In genomic region chr1:227316941-227317540, GRCh38 we compare ENCODE assay signal across 8 cellular contexts. TPM values are rescaled to one million over a fixed set of nuclear protein-coding genes. Genes with fewer than 3 reads are reported as not detected.
DNase-seq lines count a peak whose midpoint lies in the region; ATAC-seq and TF ChIP-seq lines count a peak whose summit lies in the region.

No MANE protein-coding gene starts in this region.

- peak overlapping the region; percentile 71 for H3K4me2 ChIP-seq in parathyroid adenoma (ENCODE audit: low read length)

- peak overlapping the region; percentile 59 for H3K4me3 ChIP-seq in fibroblast of mammary gland (ENCODE audit: control insufficient read depth, low read depth, low read length)
- H3K4me3 ChIP-seq in parathyroid adenoma (ENCODE audit: low read depth, low read length) = peak overlapping the region; percentile 70

- H3K4me3 Mint-ChIP-seq in activated CD8-positive, alpha-beta memory T cell treated with anti-CD3 and anti-CD28 coated beads, Interleukin-2, amount 10 ng/mL, durations not matched to agents 7 days and 5 days = peak overlapping the region; percentile 74

- peaks cover 57% of the 10 kb centered on the region for H3K27me3 Mint-ChIP-seq in activated CD8-positive, alpha-beta memory T cell treated with anti-CD3 and anti-CD28 coated beads, Interleukin-2, amount 10 ng/mL, durations not matched to agents 7 days and 5 days

- no peak for DNase-seq in activated CD8-positive, alpha-beta memory T cell treated with anti-CD3 and anti-CD28 coated beads, Interleukin-2, amount 10 ng/mL, durations not matched to agents 7 days and 5 days
- DNase-seq in activated CD8-positive, alpha-beta memory T cell treated with anti-CD3 and anti-CD28 coated beads, Interleukin-2, amount 50 U/mL, for 48 hours = no peak
- DNase-seq in fibroblast of mammary gland (ENCODE audit: low read depth) (peak; percentile 47), GDM1 (lab: John Stamatoyannopoulos, UW) (no peak), LoVo (ENCODE audit: low spot score) (no peak)

- H3K4me1 ChIP-seq in parathyroid adenoma = no peaks in the 10 kb centered on the region

- H2AFZ ChIP-seq in parathyroid adenoma = no peak overlapping the region

- no peaks in the 10 kb centered on the region for H3K9me3 ChIP-seq in parathyroid adenoma (ENCODE audit: control insufficient read depth, low read length)

- H3K9me3 Mint-ChIP-seq in activated CD8-positive, alpha-beta memory T cell treated with anti-CD3 and anti-CD28 coated beads, Interleukin-2, amount 10 ng/mL, durations not matched to agents 7 days and 5 days (ENCODE audit: low read depth) = no peaks in the 10 kb centered on the region

- no peak for TF ChIP-seq CTCF in fibroblast of mammary gland (conservative IDR thresholded peaks at IDR 0.05; ENCODE audit: control insufficient read depth, insufficient read depth, low read depth, low read length)
- TF ChIP-seq CTCF in parathyroid adenoma (IDR thresholded peaks at IDR 0.05) = no peak

- H3K27ac ChIP-seq in parathyroid adenoma = no peak overlapping the region

- CTCF ChIA-PET in activated CD8-positive, alpha-beta memory T cell treated with anti-CD3 and anti-CD28 coated beads, Interleukin-2, amount 10 ng/mL, durations not matched to agents 7 days and 5 days (lab: Charles Lee) = no interaction called here

- H3K27me3 ChIP-seq in parathyroid adenoma (ENCODE audit: control insufficient read depth, insufficient read depth, low read length) = no peaks in the 10 kb centered on the region

- no peak overlapping the region for H3K27ac Mint-ChIP-seq in activated CD8-positive, alpha-beta memory T cell treated with anti-CD3 and anti-CD28 coated beads, Interleukin-2, amount 10 ng/mL, durations not matched to agents 7 days and 5 days

- peaks cover 18% of the 10 kb centered on the region for H3K4me1 Mint-ChIP-seq in activated CD8-positive, alpha-beta memory T cell treated with anti-CD3 and anti-CD28 coated beads, Interleukin-2, amount 10 ng/mL, durations not matched to agents 7 days and 5 days

- ATAC-seq in activated CD8-positive, alpha-beta memory T cell treated with anti-CD3 and anti-CD28 coated beads, Interleukin-2, amount 10 ng/mL, durations not matched to agents 7 days and 5 days = no peak
- ATAC-seq in SK-N-SH treated with all-trans-retinoic acid at 6 μM for 48 hours (peak; percentile 28), GM18858 (IDR thresholded peaks at IDR 0.05; ENCODE audit: unreplicated experiment) (no peak)

- no peaks in the 10 kb centered on the region for H3K36me3 Mint-ChIP-seq in activated CD8-positive, alpha-beta memory T cell treated with anti-CD3 and anti-CD28 coated beads, Interleukin-2, amount 10 ng/mL, durations not matched to agents 7 days and 5 days

- H3K36me3 ChIP-seq in parathyroid adenoma (ENCODE audit: control insufficient read depth, insufficient read depth, low read length) = no peaks in the 10 kb centered on the region

- no peaks in the 10 kb centered on the region for H3K79me2 ChIP-seq in parathyroid adenoma

- H3K9ac ChIP-seq in parathyroid adenoma = no peak overlapping the region

TF ChIP-seq in SK-N-SH treated with all-trans-retinoic acid at 6 μM for 48 hours, 23 proteins besides CTCF, POLR2A, EP300 and RAD21:
- no peak for TF ChIP-seq TOX (CRISPR knock-in tag; IDR thresholded peaks at IDR 0.05; ENCODE audit: borderline replicate concordance)
- no peak for TF ChIP-seq ZFP3 (CRISPR knock-in tag; IDR thresholded peaks at IDR 0.05)
- no peak for TF ChIP-seq GLIS3 (CRISPR knock-in tag; IDR thresholded peaks at IDR 0.05)
- TF ChIP-seq CSRNP3 (CRISPR knock-in tag; IDR thresholded peaks at IDR 0.05) = no peak
- TF ChIP-seq RARB (CRISPR knock-in tag; IDR thresholded peaks at IDR 0.05) = no peak
- TF ChIP-seq ISL1 (CRISPR knock-in tag; IDR thresholded peaks at IDR 0.05) = no peak
- no peak for TF ChIP-seq ZFP30 (CRISPR knock-in tag; IDR thresholded peaks at IDR 0.05)
- TF ChIP-seq POU6F1 (CRISPR knock-in tag; IDR thresholded peaks at IDR 0.05; ENCODE audit: borderline replicate concordance, low read depth) = no peak
- TF ChIP-seq ZNF70 (CRISPR knock-in tag; IDR thresholded peaks at IDR 0.05) = no peak
- TF ChIP-seq PATZ1 (CRISPR knock-in tag; IDR thresholded peaks at IDR 0.05; ENCODE audit: borderline replicate concordance) = no peak
- no peak for TF ChIP-seq ZNF8 (CRISPR knock-in tag; IDR thresholded peaks at IDR 0.05)
- no peak for TF ChIP-seq PPARA (CRISPR knock-in tag; IDR thresholded peaks at IDR 0.05; ENCODE audit: borderline replicate concordance)
- TF ChIP-seq CSDC2 (CRISPR knock-in tag; IDR thresholded peaks at IDR 0.05) = no peak
- no peak for TF ChIP-seq ZC3H10 (CRISPR knock-in tag; IDR thresholded peaks at IDR 0.05)
- no peak for TF ChIP-seq OSR1 (CRISPR knock-in tag; IDR thresholded peaks at IDR 0.05)
- no peak for TF ChIP-seq TCF4 (CRISPR knock-in tag; IDR thresholded peaks at IDR 0.05; ENCODE audit: borderline replicate concordance)
- TF ChIP-seq BACH2 (CRISPR knock-in tag; IDR thresholded peaks at IDR 0.05; ENCODE audit: borderline replicate concordance) = no peak
- TF ChIP-seq CREB5 (CRISPR knock-in tag; IDR thresholded peaks at IDR 0.05; ENCODE audit: low read depth) = no peak
- TF ChIP-seq ZNF565 (CRISPR knock-in tag; conservative IDR thresholded peaks at IDR 0.05; ENCODE audit: low read depth) = no peak

RNA-seq across cellular contexts. Expression of gene CDC42BPA, which starts 1.3 kb away (rescaled TPM):
- 1 to 10 TPM; 1.3 to 2.8 TPM for total RNA-seq in activated CD8-positive, alpha-beta memory T cell treated with anti-CD3 and anti-CD28 coated beads, Interleukin-2, amount 10 ng/mL, durations not matched to agents 7 days and 5 days
